Comparison of ENCODE assay signal across 8 cellular contexts in the genomic region with DNA sequence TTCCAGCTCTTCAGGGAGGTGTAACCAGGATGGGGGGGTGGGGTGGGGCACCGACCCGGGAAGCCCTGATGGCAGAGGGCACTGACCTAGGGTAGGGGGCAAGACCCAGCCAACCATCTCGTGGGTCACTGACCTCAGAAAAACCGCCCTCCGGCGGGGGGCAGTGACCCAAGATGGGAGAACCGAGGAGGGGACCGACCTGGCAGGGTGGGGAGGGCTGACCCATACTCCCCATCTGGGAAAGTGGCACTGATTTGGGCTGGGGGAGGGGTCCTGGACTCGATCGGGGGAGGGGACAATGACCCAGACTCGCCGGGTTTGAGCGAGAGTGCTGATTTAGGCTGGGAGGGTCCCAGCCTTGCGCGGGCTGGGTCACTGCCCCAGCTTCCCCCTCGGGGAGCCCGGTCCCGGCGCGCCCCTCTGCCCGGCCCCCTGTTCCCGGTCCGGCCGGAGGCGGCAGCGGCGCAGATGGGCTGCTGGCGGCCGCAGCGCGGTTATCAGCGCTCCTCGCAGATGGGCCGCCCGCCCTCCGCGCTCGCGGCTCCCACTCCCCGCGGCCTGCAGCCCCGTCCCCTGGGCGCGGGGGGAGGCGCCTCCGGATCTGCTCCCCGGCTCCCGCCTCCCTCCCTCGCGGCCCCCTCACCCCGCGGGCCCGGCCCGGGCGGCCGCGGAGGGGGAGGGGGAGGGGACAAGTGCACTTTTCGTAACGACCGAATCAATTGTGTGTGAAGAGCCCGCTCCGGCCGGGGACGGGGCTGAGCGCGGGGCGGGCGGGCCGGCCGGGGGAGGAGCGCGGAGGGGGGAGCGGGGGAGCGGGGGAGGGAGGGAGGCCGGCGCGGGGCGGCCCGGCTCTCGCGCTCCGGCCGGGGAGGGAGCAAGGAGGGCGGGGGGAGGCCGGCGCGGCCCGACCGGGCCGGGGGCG. TPM values are rescaled to one million over a fixed set of nuclear protein-coding genes. Genes with fewer than 3 reads are reported as not detected.
DNase-seq lines count a peak whose midpoint lies in the region; ATAC-seq and TF ChIP-seq lines count a peak whose summit lies in the region.

No MANE protein-coding gene starts in this region.

- H4K20me1 ChIP-seq in hepatocyte (ENCODE audit: insufficient read depth, poor library complexity, severe bottlenecking) = no peaks in the 10 kb centered on the region

- H3K27ac Mint-ChIP-seq in activated naive CD4-positive, alpha-beta T cell treated with anti-CD3 and anti-CD28 coated beads, Interleukin-2, amount 10 ng/mL, durations not matched to agents 7 days and 5 days = no peak overlapping the region

- H3K27ac ChIP-seq in hepatocyte (peak overlapping the region; percentile 84), skin epidermis (peak overlapping the region in 14 of 21 experiments; percentile 1 to 83 (median 60))

- H3K9me3 Mint-ChIP-seq in activated naive CD4-positive, alpha-beta T cell treated with anti-CD3 and anti-CD28 coated beads, Interleukin-2, amount 10 ng/mL, durations not matched to agents 7 days and 5 days = no peaks in the 10 kb centered on the region

- DNase-seq in D341Med (ENCODE audit: low spot score) (peak; percentile 75), MV-4-11 (lab: John Stamatoyannopoulos, UW) (peak; percentile 25), hepatocyte (ENCODE audit: low spot score) (peak; percentile 87), NCI-H1436 (lab: John Stamatoyannopoulos, UW) (no peak), H4 (ENCODE audit: low spot score) (no peak)
- DNase-seq in activated naive CD4-positive, alpha-beta T cell treated with anti-CD3 and anti-CD28 coated beads, Interleukin-2, amount 10 ng/mL, durations not matched to agents 7 days and 5 days = no peak

- peak overlapping the region; percentile 64 for H3K4me3 Mint-ChIP-seq in activated naive CD4-positive, alpha-beta T cell treated with anti-CD3 and anti-CD28 coated beads, Interleukin-2, amount 10 ng/mL, durations not matched to agents 7 days and 5 days

- peaks cover 40% of the 10 kb centered on the region for H3K79me2 ChIP-seq in hepatocyte

- H3K36me3 Mint-ChIP-seq in activated naive CD4-positive, alpha-beta T cell treated with anti-CD3 and anti-CD28 coated beads, Interleukin-2, amount 10 ng/mL, durations not matched to agents 7 days and 5 days = peaks cover 3% of the 10 kb centered on the region

- H2AFZ ChIP-seq in hepatocyte = peak overlapping the region; percentile 89

- H3K4me3 ChIP-seq in hepatocyte (peak overlapping the region; percentile 96), skin epidermis (peak overlapping the region; percentile 31 to 64 (median 60))

- H3K4me1 Mint-ChIP-seq in activated naive CD4-positive, alpha-beta T cell treated with anti-CD3 and anti-CD28 coated beads, Interleukin-2, amount 10 ng/mL, durations not matched to agents 7 days and 5 days = peaks cover 48% of the 10 kb centered on the region

- CTCF ChIA-PET in activated naive CD4-positive, alpha-beta T cell treated with anti-CD3 and anti-CD28 coated beads, Interleukin-2, amount 10 ng/mL, durations not matched to agents 7 days and 5 days (lab: Charles Lee) = no interaction called here

- WGBS in hepatocyte (ENCODE audit: low lambda C conversion rate, missing lambda C conversion rate) = 0% methylated on average over 1 of the region's 91 CpGs

- no peaks in the 10 kb centered on the region for H3K9me3 ChIP-seq in hepatocyte (ENCODE audit: low read depth)

- peaks cover 33% of the 10 kb centered on the region for H3K27me3 Mint-ChIP-seq in activated naive CD4-positive, alpha-beta T cell treated with anti-CD3 and anti-CD28 coated beads, Interleukin-2, amount 10 ng/mL, durations not matched to agents 7 days and 5 days

- no peak for ATAC-seq in GM21786 (IDR thresholded peaks at IDR 0.05; ENCODE audit: unreplicated experiment)

- no peaks in the 10 kb centered on the region for H3K36me3 ChIP-seq in hepatocyte (replicated peaks; ENCODE audit: insufficient read depth, low read depth)

- H3K4me1 ChIP-seq in hepatocyte (ENCODE audit: insufficient read depth) = peaks cover 35% of the 10 kb centered on the region

- no peak for TF ChIP-seq CTCF in hepatocyte (IDR thresholded peaks at IDR 0.05; ENCODE audit: poor library complexity)

- peak overlapping the region; percentile 100 for H3K4me2 ChIP-seq in hepatocyte

- H3K27me3 ChIP-seq in hepatocyte = peaks cover 25% of the 10 kb centered on the region

- no peaks in the 10 kb centered on the region for H3K9me2 ChIP-seq in hepatocyte (replicated peaks; ENCODE audit: insufficient read depth)

RNA-seq across cellular contexts. Expression of gene NOL4L, which starts 2.2 kb away (rescaled TPM):
- 34.3 and 35.6 TPM in 2 replicates for total RNA-seq in hepatocyte
- polyA plus RNA-seq in hepatocyte = 42.9 and 44.2 TPM in 2 replicates
- total RNA-seq in H4 (2014; rRNA removed; shearing (Covaris generic)) = 10.6 and 13.0 TPM in 2 replicates

Comparison
In these comparisons a context has a peak if more than half of its experiments do, and no peak if none do; other contexts are left out.
1. DNase-seq: peak in D341Med (single experiment), MV-4-11 (single experiment) and hepatocyte (single experiment); none in activated naive CD4-positive, alpha-beta T cell treated with anti-CD3 and anti-CD28 coated beads, Interleukin-2, amount 10 ng/mL, durations not matched to agents 7 days and 5 days (single experiment), NCI-H1436 (single experiment) and H4 (single experiment).